29 cellular contexts compared by ENCODE assay signal in genomic region chr5:78056053-78056452, GRCh38.
"Had no signal": no experiment of that assay in that cellular context is flagged by ENCODE, and none has a peak within 500 bp of the region (broad histone marks: within the 10 kb centered on the region; RNA-seq: fewer than 3 reads in every experiment).

No MANE protein-coding gene starts in this region.

- H3K4me3 ChIP-seq: adrenal gland, body of pancreas, esophagus squamous epithelium, gastroesophageal sphincter had no signal

- H3K27ac ChIP-seq: adrenal gland, body of pancreas, epithelial cell of prostate, esophagus squamous epithelium, gastroesophageal sphincter had no signal

- ATAC-seq: activated CD4-positive, alpha-beta T cell treated with anti-CD3 and anti-CD28 coated beads for 36 hours; activated CD8-positive, alpha-beta memory T cell treated with anti-CD3 and anti-CD28 coated beads, Interleukin-2, amount 10 ng/mL, durations not matched to agents 7 days and 5 days; activated CD8-positive, alpha-beta T cell treated with anti-CD3 and anti-CD28 coated beads, Interleukin-2, amount 10 ng/mL, durations not matched to agents 7 days and 5 days; activated naive CD8-positive, alpha-beta T cell treated with anti-CD3 and anti-CD28 coated beads, Interleukin-2, amount 50 U/mL, for 24 hours; body of pancreas; effector memory CD8-positive, alpha-beta T cell; gastroesophageal sphincter; heart right ventricle; T-helper 17 cell had no signal

- FAIRE-seq: colon had no signal

- H3K27me3 ChIP-seq: adrenal gland, body of pancreas, esophagus squamous epithelium, gastroesophageal sphincter, heart right ventricle had no signal

- H3K36me3 ChIP-seq: adrenal gland, esophagus squamous epithelium, gastroesophageal sphincter, heart right ventricle had no signal

- H3K9me3 ChIP-seq: adrenal gland, body of pancreas, esophagus squamous epithelium, gastroesophageal sphincter, heart right ventricle had no signal

- H3K4me1 ChIP-seq: adrenal gland, body of pancreas, esophagus squamous epithelium, gastroesophageal sphincter, heart right ventricle had no signal

- DNase-seq: activated CD4-positive, alpha-beta memory T cell treated with anti-CD3 and anti-CD28 coated beads for 36 hours; activated CD4-positive, alpha-beta T cell treated with anti-CD3 and anti-CD28 coated beads for 36 hours; activated CD4-positive, alpha-beta T cell treated with anti-CD3 and anti-CD28 coated beads, Interleukin-2, amount 10 ng/mL, durations not matched to agents 24 days and 14 days; activated CD4-positive, CD25-positive, alpha-beta regulatory T cell; activated CD4-positive, CD25-positive, alpha-beta regulatory T cell treated with anti-CD3 and anti-CD28 coated beads, Interleukin-2, amount 50 U/mL, for 72 hours; activated CD8-positive, alpha-beta memory T cell treated with anti-CD3 and anti-CD28 coated beads, Interleukin-2, amount 10 ng/mL, durations not matched to agents 7 days and 5 days; activated CD8-positive, alpha-beta memory T cell treated with anti-CD3 and anti-CD28 coated beads, Interleukin-2, amount 50 U/mL, for 4 hours; activated CD8-positive, alpha-beta T cell treated with anti-CD3 and anti-CD28 coated beads, Interleukin-2, amount 10 ng/mL, durations not matched to agents 7 days and 5 days; activated effector memory CD4-positive, alpha-beta T cell treated with anti-CD3 and anti-CD28 coated beads, Interleukin-2, amount 50 U/mL, for 16 hours; activated naive CD4-positive, alpha-beta T cell treated with anti-CD3 and anti-CD28 coated beads for 36 hours; activated naive CD8-positive, alpha-beta T cell treated with anti-CD3 and anti-CD28 coated beads for 36 hours; activated naive CD8-positive, alpha-beta T cell treated with anti-CD3 and anti-CD28 coated beads, Interleukin-2, amount 50 U/mL, for 24 hours; activated T-cell treated with anti-CD3 and anti-CD28 coated beads, Interleukin-2, amount 50 U/mL, for 1 hour; activated T-cell treated with anti-CD3 and anti-CD28 coated beads, Interleukin-2, amount 50 U/mL, for 48 hours; adrenal gland; amygdala; aorta; body of pancreas; cortex of kidney; effector CD4-positive, alpha-beta T cell; effector memory CD8-positive, alpha-beta T cell; esophagus squamous epithelium; foreskin melanocyte; heart right ventricle; T-helper 17 cell; T1000 had no signal
